ENCODE assay signal across 1 cellular context in the genomic region with DNA sequence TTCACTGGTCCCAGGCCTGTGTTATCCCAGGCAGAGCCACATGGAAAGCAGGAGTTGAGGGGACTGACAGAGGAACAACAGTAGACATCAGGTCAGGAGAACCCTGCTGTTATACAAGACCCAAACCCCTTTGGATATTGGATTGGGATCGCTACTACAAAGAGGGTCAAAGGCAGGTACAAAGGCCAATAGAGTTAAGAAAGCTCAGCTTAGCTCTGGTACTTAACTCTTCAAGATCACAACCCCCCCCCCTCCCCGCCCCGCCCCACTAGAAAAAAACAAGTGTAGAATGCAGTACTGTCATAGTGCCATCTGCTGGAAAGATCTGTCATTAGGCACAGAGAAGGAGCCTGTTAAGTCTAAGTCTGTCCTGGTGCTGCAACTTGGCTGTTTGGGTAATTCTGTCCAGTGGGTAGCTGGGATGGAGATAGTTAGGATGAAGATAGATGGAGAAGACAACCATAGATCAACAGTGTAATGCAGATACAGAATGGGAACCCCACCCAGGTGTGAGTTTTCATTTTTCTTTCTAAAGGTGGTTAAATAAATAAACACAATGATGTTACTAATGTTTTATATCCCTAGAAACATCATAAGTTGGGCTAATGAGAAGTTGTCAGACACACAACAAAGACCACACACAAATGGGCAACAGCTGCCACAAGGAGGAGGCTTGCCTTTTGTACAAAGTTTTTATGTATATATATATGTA.
TF ChIP-seq lines count a peak whose summit lies in the region.

No MANE protein-coding gene starts in this region.

TF ChIP-seq in HepG2, 621 proteins besides CTCF, POLR2A, EP300 and RAD21 (continued from another document and continues in another):
- TF ChIP-seq, protein P1, sequence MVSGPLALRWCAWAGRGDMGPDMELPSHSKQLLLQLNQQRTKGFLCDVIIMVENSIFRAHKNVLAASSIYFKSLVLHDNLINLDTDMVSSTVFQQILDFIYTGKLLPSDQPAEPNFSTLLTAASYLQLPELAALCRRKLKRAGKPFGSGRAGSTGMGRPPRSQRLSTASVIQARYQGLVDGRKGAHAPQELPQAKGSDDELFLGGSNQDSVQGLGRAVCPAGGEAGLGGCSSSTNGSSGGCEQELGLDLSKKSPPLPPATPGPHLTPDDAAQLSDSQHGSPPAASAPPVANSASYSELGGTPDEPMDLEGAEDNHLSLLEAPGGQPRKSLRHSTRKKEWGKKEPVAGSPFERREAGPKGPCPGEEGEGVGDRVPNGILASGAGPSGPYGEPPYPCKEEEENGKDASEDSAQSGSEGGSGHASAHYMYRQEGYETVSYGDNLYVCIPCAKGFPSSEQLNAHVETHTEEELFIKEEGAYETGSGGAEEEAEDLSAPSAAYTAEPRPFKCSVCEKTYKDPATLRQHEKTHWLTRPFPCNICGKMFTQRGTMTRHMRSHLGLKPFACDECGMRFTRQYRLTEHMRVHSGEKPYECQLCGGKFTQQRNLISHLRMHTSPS (CRISPR knock-in tag; IDR thresholded peaks at IDR 0.05; ENCODE audit: low read depth): no peak
- TF ChIP-seq NCOA1 (CRISPR knock-in tag; IDR thresholded peaks at IDR 0.05) (no peak), ZNF329 (CRISPR knock-in tag; IDR thresholded peaks at IDR 0.05; ENCODE audit: low read depth) (no peak), RORA (CRISPR knock-in tag; IDR thresholded peaks at IDR 0.05) (no peak), MAZ (IDR thresholded peaks at IDR 0.05; ENCODE audit: borderline replicate concordance, low read depth, low read length) (no peak), MAZ (CRISPR knock-in tag; IDR thresholded peaks at IDR 0.05; ENCODE audit: low read depth) (no peak), FOSL2 (CRISPR knock-in tag; IDR thresholded peaks at IDR 0.05) (no peak), ZNF7 (CRISPR knock-in tag; IDR thresholded peaks at IDR 0.05) (no peak), ARNTL (CRISPR knock-in tag; IDR thresholded peaks at IDR 0.05) (no peak), HOXD1 (CRISPR knock-in tag; IDR thresholded peaks at IDR 0.05) (no peak), ZNF205 (CRISPR knock-in tag; IDR thresholded peaks at IDR 0.05) (0 out of 2 replicates have a peak, but pooled peaks have one; percentile 62), YEATS2 (CRISPR knock-in tag; IDR thresholded peaks at IDR 0.05; ENCODE audit: borderline replicate concordance) (no peak), MIER2 (CRISPR knock-in tag; IDR thresholded peaks at IDR 0.05) (no peak), MEIS1 (CRISPR knock-in tag; IDR thresholded peaks at IDR 0.05; ENCODE audit: borderline replicate concordance) (peak; percentile 68; the same call in 1 of the 2 replicates), NCOA2 (CRISPR knock-in tag; IDR thresholded peaks at IDR 0.05) (peak; percentile 34; the same call in 1 of the 2 replicates), ZNF672 (CRISPR knock-in tag; IDR thresholded peaks at IDR 0.05) (no peak), ZBTB21 (CRISPR knock-in tag; IDR thresholded peaks at IDR 0.05) (no peak), ZNF879 (CRISPR knock-in tag; IDR thresholded peaks at IDR 0.05) (no peak), ZNF850 (CRISPR knock-in tag; conservative IDR thresholded peaks at IDR 0.05) (no peak), ZNF589 (CRISPR knock-in tag; conservative IDR thresholded peaks at IDR 0.05) (no peak), TBL1XR1 (IDR thresholded peaks at IDR 0.05; ENCODE audit: borderline replicate concordance, low read length, partially characterized antibody) (peak; percentile 38), HOXA5 (CRISPR knock-in tag; IDR thresholded peaks at IDR 0.05) (no peak), SMYD3 (CRISPR knock-in tag; IDR thresholded peaks at IDR 0.05) (no peak), PAF1 (CRISPR knock-in tag; IDR thresholded peaks at IDR 0.05) (no peak), ZNF660 (CRISPR knock-in tag; IDR thresholded peaks at IDR 0.05; ENCODE audit: borderline replicate concordance, low read depth) (no peak), NR2F6 (IDR thresholded peaks at IDR 0.05) (no peak), NR2F6 (CRISPR knock-in tag; IDR thresholded peaks at IDR 0.05) (no peak), SMAD9 (CRISPR knock-in tag; IDR thresholded peaks at IDR 0.05) (no peak), EED (CRISPR knock-in tag; IDR thresholded peaks at IDR 0.05) (no peak), PRPF4 (IDR thresholded peaks at IDR 0.05; ENCODE audit: low read depth, low read length, poor library complexity, severe bottlenecking) (no peak), ZNF644 (CRISPR knock-in tag; IDR thresholded peaks at IDR 0.05; ENCODE audit: low read depth) (no peak), ADNP (CRISPR knock-in tag; IDR thresholded peaks at IDR 0.05) (no peak), ZNF605 (CRISPR knock-in tag; IDR thresholded peaks at IDR 0.05) (0 out of 2 replicates have a peak, but pooled peaks have one; percentile 19), ZSCAN21 (CRISPR knock-in tag; IDR thresholded peaks at IDR 0.05; ENCODE audit: borderline replicate concordance) (no peak), ZNF720 (CRISPR knock-in tag; IDR thresholded peaks at IDR 0.05) (no peak), ZBTB20 (CRISPR knock-in tag; IDR thresholded peaks at IDR 0.05; ENCODE audit: borderline replicate concordance, low read depth) (peak; percentile 83; the same call in 1 of the 2 replicates)
- TF ChIP-seq, protein P2, sequence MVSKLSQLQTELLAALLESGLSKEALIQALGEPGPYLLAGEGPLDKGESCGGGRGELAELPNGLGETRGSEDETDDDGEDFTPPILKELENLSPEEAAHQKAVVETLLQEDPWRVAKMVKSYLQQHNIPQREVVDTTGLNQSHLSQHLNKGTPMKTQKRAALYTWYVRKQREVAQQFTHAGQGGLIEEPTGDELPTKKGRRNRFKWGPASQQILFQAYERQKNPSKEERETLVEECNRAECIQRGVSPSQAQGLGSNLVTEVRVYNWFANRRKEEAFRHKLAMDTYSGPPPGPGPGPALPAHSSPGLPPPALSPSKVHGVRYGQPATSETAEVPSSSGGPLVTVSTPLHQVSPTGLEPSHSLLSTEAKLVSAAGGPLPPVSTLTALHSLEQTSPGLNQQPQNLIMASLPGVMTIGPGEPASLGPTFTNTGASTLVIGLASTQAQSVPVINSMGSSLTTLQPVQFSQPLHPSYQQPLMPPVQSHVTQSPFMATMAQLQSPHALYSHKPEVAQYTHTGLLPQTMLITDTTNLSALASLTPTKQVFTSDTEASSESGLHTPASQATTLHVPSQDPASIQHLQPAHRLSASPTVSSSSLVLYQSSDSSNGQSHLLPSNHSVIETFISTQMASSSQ (IDR thresholded peaks at IDR 0.05; ENCODE audit: low read depth): no peak
- TF ChIP-seq, protein P2 (CRISPR knock-in tag; IDR thresholded peaks at IDR 0.05; ENCODE audit: borderline replicate concordance): no peak
- TF ChIP-seq, protein P3, sequence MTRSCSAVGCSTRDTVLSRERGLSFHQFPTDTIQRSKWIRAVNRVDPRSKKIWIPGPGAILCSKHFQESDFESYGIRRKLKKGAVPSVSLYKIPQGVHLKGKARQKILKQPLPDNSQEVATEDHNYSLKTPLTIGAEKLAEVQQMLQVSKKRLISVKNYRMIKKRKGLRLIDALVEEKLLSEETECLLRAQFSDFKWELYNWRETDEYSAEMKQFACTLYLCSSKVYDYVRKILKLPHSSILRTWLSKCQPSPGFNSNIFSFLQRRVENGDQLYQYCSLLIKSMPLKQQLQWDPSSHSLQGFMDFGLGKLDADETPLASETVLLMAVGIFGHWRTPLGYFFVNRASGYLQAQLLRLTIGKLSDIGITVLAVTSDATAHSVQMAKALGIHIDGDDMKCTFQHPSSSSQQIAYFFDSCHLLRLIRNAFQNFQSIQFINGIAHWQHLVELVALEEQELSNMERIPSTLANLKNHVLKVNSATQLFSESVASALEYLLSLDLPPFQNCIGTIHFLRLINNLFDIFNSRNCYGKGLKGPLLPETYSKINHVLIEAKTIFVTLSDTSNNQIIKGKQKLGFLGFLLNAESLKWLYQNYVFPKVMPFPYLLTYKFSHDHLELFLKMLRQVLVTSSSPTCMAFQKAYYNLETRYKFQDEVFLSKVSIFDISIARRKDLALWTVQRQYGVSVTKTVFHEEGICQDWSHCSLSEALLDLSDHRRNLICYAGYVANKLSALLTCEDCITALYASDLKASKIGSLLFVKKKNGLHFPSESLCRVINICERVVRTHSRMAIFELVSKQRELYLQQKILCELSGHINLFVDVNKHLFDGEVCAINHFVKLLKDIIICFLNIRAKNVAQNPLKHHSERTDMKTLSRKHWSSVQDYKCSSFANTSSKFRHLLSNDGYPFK (CRISPR knock-in tag; IDR thresholded peaks at IDR 0.05; ENCODE audit: borderline replicate concordance): no peak
- TF ChIP-seq, protein P4, sequence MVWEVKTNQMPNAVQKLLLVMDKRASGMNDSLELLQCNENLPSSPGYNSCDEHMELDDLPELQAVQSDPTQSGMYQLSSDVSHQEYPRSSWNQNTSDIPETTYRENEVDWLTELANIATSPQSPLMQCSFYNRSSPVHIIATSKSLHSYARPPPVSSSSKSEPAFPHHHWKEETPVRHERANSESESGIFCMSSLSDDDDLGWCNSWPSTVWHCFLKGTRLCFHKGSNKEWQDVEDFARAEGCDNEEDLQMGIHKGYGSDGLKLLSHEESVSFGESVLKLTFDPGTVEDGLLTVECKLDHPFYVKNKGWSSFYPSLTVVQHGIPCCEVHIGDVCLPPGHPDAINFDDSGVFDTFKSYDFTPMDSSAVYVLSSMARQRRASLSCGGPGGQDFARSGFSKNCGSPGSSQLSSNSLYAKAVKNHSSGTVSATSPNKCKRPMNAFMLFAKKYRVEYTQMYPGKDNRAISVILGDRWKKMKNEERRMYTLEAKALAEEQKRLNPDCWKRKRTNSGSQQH (CRISPR knock-in tag; IDR thresholded peaks at IDR 0.05; ENCODE audit: low read depth): no peak
- TF ChIP-seq, protein P5, sequence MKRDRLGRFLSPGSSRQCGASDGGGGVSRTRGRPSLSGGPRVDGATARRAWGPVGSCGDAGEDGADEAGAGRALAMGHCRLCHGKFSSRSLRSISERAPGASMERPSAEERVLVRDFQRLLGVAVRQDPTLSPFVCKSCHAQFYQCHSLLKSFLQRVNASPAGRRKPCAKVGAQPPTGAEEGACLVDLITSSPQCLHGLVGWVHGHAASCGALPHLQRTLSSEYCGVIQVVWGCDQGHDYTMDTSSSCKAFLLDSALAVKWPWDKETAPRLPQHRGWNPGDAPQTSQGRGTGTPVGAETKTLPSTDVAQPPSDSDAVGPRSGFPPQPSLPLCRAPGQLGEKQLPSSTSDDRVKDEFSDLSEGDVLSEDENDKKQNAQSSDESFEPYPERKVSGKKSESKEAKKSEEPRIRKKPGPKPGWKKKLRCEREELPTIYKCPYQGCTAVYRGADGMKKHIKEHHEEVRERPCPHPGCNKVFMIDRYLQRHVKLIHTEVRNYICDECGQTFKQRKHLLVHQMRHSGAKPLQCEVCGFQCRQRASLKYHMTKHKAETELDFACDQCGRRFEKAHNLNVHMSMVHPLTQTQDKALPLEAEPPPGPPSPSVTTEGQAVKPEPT (CRISPR knock-in tag; IDR thresholded peaks at IDR 0.05; ENCODE audit: low read depth): no peak
- TF ChIP-seq, protein P6, sequence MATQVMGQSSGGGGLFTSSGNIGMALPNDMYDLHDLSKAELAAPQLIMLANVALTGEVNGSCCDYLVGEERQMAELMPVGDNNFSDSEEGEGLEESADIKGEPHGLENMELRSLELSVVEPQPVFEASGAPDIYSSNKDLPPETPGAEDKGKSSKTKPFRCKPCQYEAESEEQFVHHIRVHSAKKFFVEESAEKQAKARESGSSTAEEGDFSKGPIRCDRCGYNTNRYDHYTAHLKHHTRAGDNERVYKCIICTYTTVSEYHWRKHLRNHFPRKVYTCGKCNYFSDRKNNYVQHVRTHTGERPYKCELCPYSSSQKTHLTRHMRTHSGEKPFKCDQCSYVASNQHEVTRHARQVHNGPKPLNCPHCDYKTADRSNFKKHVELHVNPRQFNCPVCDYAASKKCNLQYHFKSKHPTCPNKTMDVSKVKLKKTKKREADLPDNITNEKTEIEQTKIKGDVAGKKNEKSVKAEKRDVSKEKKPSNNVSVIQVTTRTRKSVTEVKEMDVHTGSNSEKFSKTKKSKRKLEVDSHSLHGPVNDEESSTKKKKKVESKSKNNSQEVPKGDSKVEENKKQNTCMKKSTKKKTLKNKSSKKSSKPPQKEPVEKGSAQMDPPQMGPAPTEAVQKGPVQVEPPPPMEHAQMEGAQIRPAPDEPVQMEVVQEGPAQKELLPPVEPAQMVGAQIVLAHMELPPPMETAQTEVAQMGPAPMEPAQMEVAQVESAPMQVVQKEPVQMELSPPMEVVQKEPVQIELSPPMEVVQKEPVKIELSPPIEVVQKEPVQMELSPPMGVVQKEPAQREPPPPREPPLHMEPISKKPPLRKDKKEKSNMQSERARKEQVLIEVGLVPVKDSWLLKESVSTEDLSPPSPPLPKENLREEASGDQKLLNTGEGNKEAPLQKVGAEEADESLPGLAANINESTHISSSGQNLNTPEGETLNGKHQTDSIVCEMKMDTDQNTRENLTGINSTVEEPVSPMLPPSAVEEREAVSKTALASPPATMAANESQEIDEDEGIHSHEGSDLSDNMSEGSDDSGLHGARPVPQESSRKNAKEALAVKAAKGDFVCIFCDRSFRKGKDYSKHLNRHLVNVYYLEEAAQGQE (IDR thresholded peaks at IDR 0.05; ENCODE audit: borderline replicate concordance in 1 of 2, low read depth in 1 of 2, low read length in 2 of 2): no peak
- TF ChIP-seq, protein P7, sequence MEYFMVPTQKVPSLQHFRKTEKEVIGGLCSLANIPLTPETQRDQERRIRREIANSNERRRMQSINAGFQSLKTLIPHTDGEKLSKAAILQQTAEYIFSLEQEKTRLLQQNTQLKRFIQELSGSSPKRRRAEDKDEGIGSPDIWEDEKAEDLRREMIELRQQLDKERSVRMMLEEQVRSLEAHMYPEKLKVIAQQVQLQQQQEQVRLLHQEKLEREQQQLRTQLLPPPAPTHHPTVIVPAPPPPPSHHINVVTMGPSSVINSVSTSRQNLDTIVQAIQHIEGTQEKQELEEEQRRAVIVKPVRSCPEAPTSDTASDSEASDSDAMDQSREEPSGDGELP (IDR thresholded peaks at IDR 0.05; ENCODE audit: borderline replicate concordance, low read depth): no peak
- TF ChIP-seq, protein P8, sequence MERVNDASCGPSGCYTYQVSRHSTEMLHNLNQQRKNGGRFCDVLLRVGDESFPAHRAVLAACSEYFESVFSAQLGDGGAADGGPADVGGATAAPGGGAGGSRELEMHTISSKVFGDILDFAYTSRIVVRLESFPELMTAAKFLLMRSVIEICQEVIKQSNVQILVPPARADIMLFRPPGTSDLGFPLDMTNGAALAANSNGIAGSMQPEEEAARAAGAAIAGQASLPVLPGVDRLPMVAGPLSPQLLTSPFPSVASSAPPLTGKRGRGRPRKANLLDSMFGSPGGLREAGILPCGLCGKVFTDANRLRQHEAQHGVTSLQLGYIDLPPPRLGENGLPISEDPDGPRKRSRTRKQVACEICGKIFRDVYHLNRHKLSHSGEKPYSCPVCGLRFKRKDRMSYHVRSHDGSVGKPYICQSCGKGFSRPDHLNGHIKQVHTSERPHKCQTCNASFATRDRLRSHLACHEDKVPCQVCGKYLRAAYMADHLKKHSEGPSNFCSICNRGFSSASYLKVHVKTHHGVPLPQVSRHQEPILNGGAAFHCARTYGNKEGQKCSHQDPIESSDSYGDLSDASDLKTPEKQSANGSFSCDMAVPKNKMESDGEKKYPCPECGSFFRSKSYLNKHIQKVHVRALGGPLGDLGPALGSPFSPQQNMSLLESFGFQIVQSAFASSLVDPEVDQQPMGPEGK (CRISPR knock-in tag; IDR thresholded peaks at IDR 0.05): peak; percentile 97
